In the genomic region with DNA sequence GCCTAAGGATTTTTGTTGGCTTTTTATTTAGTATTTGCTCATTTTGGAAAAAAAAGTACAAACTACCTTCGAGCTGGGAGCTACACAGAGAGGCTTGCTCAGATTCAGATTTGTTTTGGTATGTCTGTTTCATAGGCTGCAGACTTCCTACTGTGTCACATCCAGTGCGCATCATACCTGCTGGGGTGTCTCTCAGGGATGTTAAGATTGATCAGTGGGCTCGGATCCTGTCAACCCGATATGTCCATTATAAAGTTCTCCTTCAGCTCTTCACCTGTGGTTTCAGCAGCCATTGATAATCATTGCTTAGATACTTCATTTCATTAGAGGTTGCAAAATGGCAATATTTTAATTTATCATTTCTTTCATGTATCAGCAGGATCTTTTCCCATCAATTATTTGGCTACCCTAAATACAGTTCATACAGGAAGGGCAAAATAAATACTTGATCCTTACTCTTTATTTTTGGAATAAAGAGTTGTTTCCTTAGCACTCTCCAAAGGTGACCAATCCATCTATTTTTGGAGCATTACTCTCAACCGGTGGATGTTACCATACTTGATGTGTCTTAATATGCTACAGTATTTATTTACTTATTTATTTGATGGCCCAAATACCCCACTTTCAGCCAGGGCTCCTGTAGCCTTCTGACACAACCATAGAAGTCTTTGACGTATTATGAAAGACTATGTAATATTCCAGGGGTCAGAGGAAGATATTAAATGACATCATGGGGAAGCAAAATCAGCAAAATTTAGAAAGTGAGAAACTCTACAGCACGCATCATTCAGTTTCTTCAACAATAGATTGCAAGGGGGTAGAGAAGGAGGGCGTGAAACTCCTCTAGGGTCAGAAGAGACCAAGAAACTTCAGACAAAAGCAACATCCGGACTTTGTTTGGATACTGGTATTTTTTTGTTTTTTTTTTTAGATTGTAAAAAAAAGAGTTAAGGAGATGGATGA, we compare ENCODE assay signal across 8 cellular contexts. TPM values are rescaled to one million over a fixed set of nuclear protein-coding genes. Genes with fewer than 3 reads are reported as not detected.
A peak's percentile ranks its signal among the peaks of the same experiment; 100 is the strongest.
DNase-seq lines count a peak whose midpoint lies in the region; ATAC-seq, FAIRE-seq and TF ChIP-seq lines count a peak whose summit lies in the region.

No MANE protein-coding gene starts in this region.

- no peak for TF ChIP-seq CTCF in DND-41 (IDR thresholded peaks at IDR 0.05; ENCODE audit: borderline replicate concordance, extremely low read depth, low read length, poor library complexity, severe bottlenecking)
- TF ChIP-seq CTCF in bronchial epithelial cell (IDR thresholded peaks at IDR 0.05; ENCODE audit: insufficient read depth, low read length, severe bottlenecking), result no peak
- no peak for TF ChIP-seq CTCF in neural cell (IDR thresholded peaks at IDR 0.05; ENCODE audit: poor library complexity, severe bottlenecking)

- no peak for FAIRE-seq in bronchial epithelial cell (lab: Jason Lieb, UNC)

- H3K36me3 ChIP-seq in DND-41 (ENCODE audit: insufficient read depth, low read length) (no peaks in the 10 kb centered on the region), HUES48 (ENCODE audit: control insufficient read depth, insufficient read depth, low read length) (no peaks in the 10 kb centered on the region), bronchial epithelial cell (ENCODE audit: control insufficient read depth, insufficient read depth, low read length) (no peaks in the 10 kb centered on the region), neural cell (ENCODE audit: insufficient read depth, low read length) (no peaks in the 10 kb centered on the region)

- H3K79me2 ChIP-seq in DND-41 (ENCODE audit: insufficient read depth, low read length) (no peaks in the 10 kb centered on the region), neural cell (replicated peaks; ENCODE audit: insufficient read depth, low read length) (no peaks in the 10 kb centered on the region)

- H3F3A ChIP-seq in neural cell (ENCODE audit: insufficient read depth, low read length, poor library complexity, severe bottlenecking), result no peaks in the 10 kb centered on the region

- TF ChIP-seq EP300 in neural cell (conservative IDR thresholded peaks at IDR 0.05; ENCODE audit: poor library complexity, severe bottlenecking), result no peak

- no peak for DNase-seq in DND-41
- DNase-seq in bronchial epithelial cell (ENCODE audit: low read depth), result no peak
- no peak for DNase-seq in KG1 (lab: John Stamatoyannopoulos, UW)
- no peak for DNase-seq in activated CD4-positive, alpha-beta T cell treated with anti-CD3 and anti-CD28 coated beads, Interleukin-2, amount 50 U/mL, for 4 hours
- no peak for DNase-seq in EL
- DNase-seq in stimulated activated naive CD4-positive, alpha-beta T cell (lab: John Stamatoyannopoulos, UW), result no peak

- H3K4me2 ChIP-seq in DND-41 (ENCODE audit: insufficient read depth, low read length), result peak overlapping the region; percentile 68
- H3K4me2 ChIP-seq in neural cell (ENCODE audit: low read length), result peak overlapping the region; percentile 94

- no peaks in the 10 kb centered on the region for H3K9me2 ChIP-seq in neural cell (ENCODE audit: insufficient read depth, low read length)

- H3K9me3 ChIP-seq in DND-41 (ENCODE audit: insufficient read depth, low read length, severe bottlenecking) (no peaks in the 10 kb centered on the region), HUES48 (ENCODE audit: control insufficient read depth, insufficient read depth, low read length) (no peaks in the 10 kb centered on the region), neural cell (ENCODE audit: low read length) (no peaks in the 10 kb centered on the region)

- H3K4me1 ChIP-seq in DND-41 (ENCODE audit: insufficient read depth, low read length), result peaks cover 13% of the 10 kb centered on the region
- 0 out of 2 replicates have a peak, but pooled peaks cover 8% of the 10 kb centered on the region for H3K4me1 ChIP-seq in HUES48 (ENCODE audit: control insufficient read depth, insufficient read depth, low read length)

- no peaks in the 10 kb centered on the region for H4K20me1 ChIP-seq in DND-41 (ENCODE audit: insufficient read depth, low read length)
- H4K20me1 ChIP-seq in neural cell (ENCODE audit: insufficient read depth), result no peaks in the 10 kb centered on the region

- peak overlapping the region in 1 of 2 experiments; percentile 60; a peak in 2 of 4 replicates for H3K4me3 ChIP-seq in DND-41 (ENCODE audit: low read depth in 1 of 2, low read length in 2 of 2)
- H3K4me3 ChIP-seq in HUES48 (ENCODE audit: low read depth, low read length), result peak overlapping the region; percentile 69
- H3K4me3 ChIP-seq in bronchial epithelial cell (ENCODE audit: low read depth, low read length), result peak overlapping the region; percentile 46
- H3K4me3 ChIP-seq in neural cell (ENCODE audit: low read length), result peak overlapping the region; percentile 70

- H3K27me3 ChIP-seq in DND-41 (ENCODE audit: insufficient read depth, low read length, poor library complexity) (peaks cover 8% of the 10 kb centered on the region), HUES48 (ENCODE audit: control insufficient read depth, insufficient read depth, low read length) (peaks cover 19% of the 10 kb centered on the region), bronchial epithelial cell (ENCODE audit: control insufficient read depth, insufficient read depth, low read length) (peaks cover 2% of the 10 kb centered on the region), neural cell (ENCODE audit: insufficient read depth, low read depth, low read length) (peaks cover 8% of the 10 kb centered on the region)

- H3K9ac ChIP-seq in DND-41 (ENCODE audit: low read depth, low read length) (peak overlapping the region; percentile 40), HUES48 (ENCODE audit: low read depth, low read length) (no peak overlapping the region), neural cell (ENCODE audit: low read length) (peak overlapping the region; percentile 61)

- ATAC-seq in DND-41 (ENCODE audit: insufficient read depth, low read depth), result peak; percentile 36

- H3K27ac ChIP-seq in DND-41 (ENCODE audit: low read length) (0 out of 2 replicates have a peak overlapping the region, but pooled peaks have one; percentile 0), HUES48 (ENCODE audit: low read depth, low read length) (no peak overlapping the region), neural cell (ENCODE audit: low read length) (peak overlapping the region; percentile 28)

- peak overlapping the region; percentile 70 for H2AFZ ChIP-seq in DND-41 (ENCODE audit: low read depth, low read length)
- H2AFZ ChIP-seq in neural cell (ENCODE audit: low read depth, low read length), result peak overlapping the region; percentile 29

- TF ChIP-seq RAD21 in neural cell (conservative IDR thresholded peaks at IDR 0.05), result no peak

TF ChIP-seq in neural cell, 6 proteins besides CTCF, POLR2A, EP300 and RAD21:
- TF ChIP-seq EZH2 (IDR thresholded peaks at IDR 0.05; ENCODE audit: borderline replicate concordance, insufficient read depth, low read length, poor library complexity, severe bottlenecking) (no peak), REST (IDR thresholded peaks at IDR 0.05; ENCODE audit: borderline replicate concordance) (no peak), SMC3 (conservative IDR thresholded peaks at IDR 0.05; ENCODE audit: poor library complexity) (no peak), MXI1 (conservative IDR thresholded peaks at IDR 0.05; ENCODE audit: poor library complexity, severe bottlenecking) (no peak), POLR2AphosphoS5 (IDR thresholded peaks at IDR 0.05) (no peak), TAF1 (IDR thresholded peaks at IDR 0.05; ENCODE audit: low read depth) (no peak)

RNA-seq across cellular contexts. Expression of gene HNRNPU, which starts 55.3 kb away (rescaled TPM):
- 259 and 495 TPM in 2 replicates for total RNA-seq in bronchial epithelial cell
- 303 and 346 TPM in 2 replicates for polyA plus RNA-seq in neural cell
- 555 and 641 TPM in 2 replicates for polyA minus RNA-seq in neural cell
